In genomic region chr20:45935416-45936046, GRCh38 we compare ENCODE assay signal across 1 cellular context.
TF ChIP-seq lines count a peak whose summit lies in the region.

No MANE protein-coding gene starts in this region.

TF ChIP-seq in K562, 482 proteins besides CTCF, POLR2A, EP300 and RAD21 (continued from another document and continues in another):
- TF ChIP-seq, protein P1, sequence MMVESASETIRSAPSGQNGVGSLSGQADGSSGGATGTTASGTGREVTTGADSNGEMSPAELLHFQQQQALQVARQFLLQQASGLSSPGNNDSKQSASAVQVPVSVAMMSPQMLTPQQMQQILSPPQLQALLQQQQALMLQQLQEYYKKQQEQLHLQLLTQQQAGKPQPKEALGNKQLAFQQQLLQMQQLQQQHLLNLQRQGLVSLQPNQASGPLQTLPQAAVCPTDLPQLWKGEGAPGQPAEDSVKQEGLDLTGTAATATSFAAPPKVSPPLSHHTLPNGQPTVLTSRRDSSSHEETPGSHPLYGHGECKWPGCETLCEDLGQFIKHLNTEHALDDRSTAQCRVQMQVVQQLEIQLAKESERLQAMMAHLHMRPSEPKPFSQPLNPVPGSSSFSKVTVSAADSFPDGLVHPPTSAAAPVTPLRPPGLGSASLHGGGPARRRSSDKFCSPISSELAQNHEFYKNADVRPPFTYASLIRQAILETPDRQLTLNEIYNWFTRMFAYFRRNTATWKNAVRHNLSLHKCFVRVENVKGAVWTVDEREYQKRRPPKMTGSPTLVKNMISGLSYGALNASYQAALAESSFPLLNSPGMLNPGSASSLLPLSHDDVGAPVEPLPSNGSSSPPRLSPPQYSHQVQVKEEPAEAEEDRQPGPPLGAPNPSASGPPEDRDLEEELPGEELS (CRISPR knock-in tag; IDR thresholded peaks at IDR 0.05; ENCODE audit: borderline replicate concordance): 0 out of 2 replicates have a peak, but pooled peaks have one; percentile 53
- no peak for TF ChIP-seq ZNF324 (CRISPR knock-in tag; IDR thresholded peaks at IDR 0.05)
- TF ChIP-seq, protein P2, sequence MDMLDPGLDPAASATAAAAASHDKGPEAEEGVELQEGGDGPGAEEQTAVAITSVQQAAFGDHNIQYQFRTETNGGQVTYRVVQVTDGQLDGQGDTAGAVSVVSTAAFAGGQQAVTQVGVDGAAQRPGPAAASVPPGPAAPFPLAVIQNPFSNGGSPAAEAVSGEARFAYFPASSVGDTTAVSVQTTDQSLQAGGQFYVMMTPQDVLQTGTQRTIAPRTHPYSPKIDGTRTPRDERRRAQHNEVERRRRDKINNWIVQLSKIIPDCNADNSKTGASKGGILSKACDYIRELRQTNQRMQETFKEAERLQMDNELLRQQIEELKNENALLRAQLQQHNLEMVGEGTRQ (CRISPR knock-in tag; IDR thresholded peaks at IDR 0.05): no peak
- no peak for TF ChIP-seq E2F6 (IDR thresholded peaks at IDR 0.05; ENCODE audit: borderline replicate concordance in 1 of 2, extremely low read depth in 1 of 2, insufficient read depth in 1 of 2, insufficient read length in 1 of 2, low read depth in 1 of 2, low read length in 1 of 2, poor library complexity in 1 of 2, severe bottlenecking in 1 of 2)
- TF ChIP-seq ZNF282 (CRISPR knock-in tag; IDR thresholded peaks at IDR 0.05): no peak
- TF ChIP-seq HSF4 (CRISPR knock-in tag; IDR thresholded peaks at IDR 0.05; ENCODE audit: borderline replicate concordance): no peak
- no peak for TF ChIP-seq SAP30 (IDR thresholded peaks at IDR 0.05; ENCODE audit: borderline replicate concordance, insufficient read depth, low read depth, low read length, poor library complexity, severe bottlenecking)
- no peak for TF ChIP-seq HDGF (IDR thresholded peaks at IDR 0.05)
- TF ChIP-seq ZBTB12 (CRISPR knock-in tag; IDR thresholded peaks at IDR 0.05): no peak
- TF ChIP-seq CBFB (CRISPR knock-in tag; IDR thresholded peaks at IDR 0.05): peak; percentile 94
- no peak for TF ChIP-seq KLF10 (CRISPR knock-in tag; IDR thresholded peaks at IDR 0.05)
- no peak for TF ChIP-seq FIP1L1 (IDR thresholded peaks at IDR 0.05; ENCODE audit: low read depth, low read length, poor library complexity, severe bottlenecking)
- no peak for TF ChIP-seq PKNOX1 (IDR thresholded peaks at IDR 0.05)
- TF ChIP-seq MCM7 (IDR thresholded peaks at IDR 0.05): no peak
- TF ChIP-seq, protein P3, sequence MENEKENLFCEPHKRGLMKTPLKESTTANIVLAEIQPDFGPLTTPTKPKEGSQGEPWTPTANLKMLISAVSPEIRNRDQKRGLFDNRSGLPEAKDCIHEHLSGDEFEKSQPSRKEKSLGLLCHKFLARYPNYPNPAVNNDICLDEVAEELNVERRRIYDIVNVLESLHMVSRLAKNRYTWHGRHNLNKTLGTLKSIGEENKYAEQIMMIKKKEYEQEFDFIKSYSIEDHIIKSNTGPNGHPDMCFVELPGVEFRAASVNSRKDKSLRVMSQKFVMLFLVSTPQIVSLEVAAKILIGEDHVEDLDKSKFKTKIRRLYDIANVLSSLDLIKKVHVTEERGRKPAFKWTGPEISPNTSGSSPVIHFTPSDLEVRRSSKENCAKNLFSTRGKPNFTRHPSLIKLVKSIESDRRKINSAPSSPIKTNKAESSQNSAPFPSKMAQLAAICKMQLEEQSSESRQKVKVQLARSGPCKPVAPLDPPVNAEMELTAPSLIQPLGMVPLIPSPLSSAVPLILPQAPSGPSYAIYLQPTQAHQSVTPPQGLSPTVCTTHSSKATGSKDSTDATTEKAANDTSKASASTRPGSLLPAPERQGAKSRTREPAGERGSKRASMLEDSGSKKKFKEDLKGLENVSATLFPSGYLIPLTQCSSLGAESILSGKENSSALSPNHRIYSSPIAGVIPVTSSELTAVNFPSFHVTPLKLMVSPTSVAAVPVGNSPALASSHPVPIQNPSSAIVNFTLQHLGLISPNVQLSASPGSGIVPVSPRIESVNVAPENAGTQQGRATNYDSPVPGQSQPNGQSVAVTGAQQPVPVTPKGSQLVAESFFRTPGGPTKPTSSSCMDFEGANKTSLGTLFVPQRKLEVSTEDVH (IDR thresholded peaks at IDR 0.05; ENCODE audit: low read depth, partially characterized antibody): peak; percentile 40
- TF ChIP-seq, protein P4, sequence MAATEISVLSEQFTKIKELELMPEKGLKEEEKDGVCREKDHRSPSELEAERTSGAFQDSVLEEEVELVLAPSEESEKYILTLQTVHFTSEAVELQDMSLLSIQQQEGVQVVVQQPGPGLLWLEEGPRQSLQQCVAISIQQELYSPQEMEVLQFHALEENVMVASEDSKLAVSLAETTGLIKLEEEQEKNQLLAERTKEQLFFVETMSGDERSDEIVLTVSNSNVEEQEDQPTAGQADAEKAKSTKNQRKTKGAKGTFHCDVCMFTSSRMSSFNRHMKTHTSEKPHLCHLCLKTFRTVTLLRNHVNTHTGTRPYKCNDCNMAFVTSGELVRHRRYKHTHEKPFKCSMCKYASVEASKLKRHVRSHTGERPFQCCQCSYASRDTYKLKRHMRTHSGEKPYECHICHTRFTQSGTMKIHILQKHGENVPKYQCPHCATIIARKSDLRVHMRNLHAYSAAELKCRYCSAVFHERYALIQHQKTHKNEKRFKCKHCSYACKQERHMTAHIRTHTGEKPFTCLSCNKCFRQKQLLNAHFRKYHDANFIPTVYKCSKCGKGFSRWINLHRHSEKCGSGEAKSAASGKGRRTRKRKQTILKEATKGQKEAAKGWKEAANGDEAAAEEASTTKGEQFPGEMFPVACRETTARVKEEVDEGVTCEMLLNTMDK (IDR thresholded peaks at IDR 0.05; ENCODE audit: borderline replicate concordance, insufficient read depth, low read depth, low read length, poor library complexity, severe bottlenecking): no peak
- TF ChIP-seq RBM15 (IDR thresholded peaks at IDR 0.05; ENCODE audit: insufficient read depth, low read length): no peak
- TF ChIP-seq ZNF444 (CRISPR knock-in tag; IDR thresholded peaks at IDR 0.05): 0 out of 2 replicates have a peak, but pooled peaks have one; percentile 26
- TF ChIP-seq ZNF311 (CRISPR knock-in tag; IDR thresholded peaks at IDR 0.05): no peak
- no peak for TF ChIP-seq MIER1 (IDR thresholded peaks at IDR 0.05; ENCODE audit: low read depth)
- peak; percentile 86 for TF ChIP-seq FOXM1 (IDR thresholded peaks at IDR 0.05; ENCODE audit: low read depth)
- no peak for TF ChIP-seq FOXM1 (CRISPR knock-in tag; IDR thresholded peaks at IDR 0.05; ENCODE audit: low read depth)
- no peak for TF ChIP-seq IRF2 (CRISPR knock-in tag; IDR thresholded peaks at IDR 0.05)
- TF ChIP-seq ZBTB43 (CRISPR knock-in tag; IDR thresholded peaks at IDR 0.05): no peak
- peak; percentile 84 for TF ChIP-seq STAT5A (IDR thresholded peaks at IDR 0.05; ENCODE audit: borderline replicate concordance, low read length)
- TF ChIP-seq, protein P5, sequence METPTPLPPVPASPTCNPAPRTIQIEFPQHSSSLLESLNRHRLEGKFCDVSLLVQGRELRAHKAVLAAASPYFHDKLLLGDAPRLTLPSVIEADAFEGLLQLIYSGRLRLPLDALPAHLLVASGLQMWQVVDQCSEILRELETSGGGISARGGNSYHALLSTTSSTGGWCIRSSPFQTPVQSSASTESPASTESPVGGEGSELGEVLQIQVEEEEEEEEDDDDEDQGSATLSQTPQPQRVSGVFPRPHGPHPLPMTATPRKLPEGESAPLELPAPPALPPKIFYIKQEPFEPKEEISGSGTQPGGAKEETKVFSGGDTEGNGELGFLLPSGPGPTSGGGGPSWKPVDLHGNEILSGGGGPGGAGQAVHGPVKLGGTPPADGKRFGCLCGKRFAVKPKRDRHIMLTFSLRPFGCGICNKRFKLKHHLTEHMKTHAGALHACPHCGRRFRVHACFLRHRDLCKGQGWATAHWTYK (CRISPR knock-in tag; IDR thresholded peaks at IDR 0.05): no peak
- no peak for TF ChIP-seq ELF2 (CRISPR knock-in tag; IDR thresholded peaks at IDR 0.05)
- 0 out of 4 replicates have a peak, but pooled peaks of 1 of the 2 experiments have one; percentile 31 for TF ChIP-seq ZNF318 (IDR thresholded peaks at IDR 0.05; ENCODE audit: borderline replicate concordance in 1 of 2, low read depth in 1 of 2)
- TF ChIP-seq ILF3 (IDR thresholded peaks at IDR 0.05; ENCODE audit: borderline replicate concordance): no peak
- no peak for TF ChIP-seq ZNF408 (CRISPR knock-in tag; IDR thresholded peaks at IDR 0.05; ENCODE audit: low read depth)
